In the genomic region with DNA sequence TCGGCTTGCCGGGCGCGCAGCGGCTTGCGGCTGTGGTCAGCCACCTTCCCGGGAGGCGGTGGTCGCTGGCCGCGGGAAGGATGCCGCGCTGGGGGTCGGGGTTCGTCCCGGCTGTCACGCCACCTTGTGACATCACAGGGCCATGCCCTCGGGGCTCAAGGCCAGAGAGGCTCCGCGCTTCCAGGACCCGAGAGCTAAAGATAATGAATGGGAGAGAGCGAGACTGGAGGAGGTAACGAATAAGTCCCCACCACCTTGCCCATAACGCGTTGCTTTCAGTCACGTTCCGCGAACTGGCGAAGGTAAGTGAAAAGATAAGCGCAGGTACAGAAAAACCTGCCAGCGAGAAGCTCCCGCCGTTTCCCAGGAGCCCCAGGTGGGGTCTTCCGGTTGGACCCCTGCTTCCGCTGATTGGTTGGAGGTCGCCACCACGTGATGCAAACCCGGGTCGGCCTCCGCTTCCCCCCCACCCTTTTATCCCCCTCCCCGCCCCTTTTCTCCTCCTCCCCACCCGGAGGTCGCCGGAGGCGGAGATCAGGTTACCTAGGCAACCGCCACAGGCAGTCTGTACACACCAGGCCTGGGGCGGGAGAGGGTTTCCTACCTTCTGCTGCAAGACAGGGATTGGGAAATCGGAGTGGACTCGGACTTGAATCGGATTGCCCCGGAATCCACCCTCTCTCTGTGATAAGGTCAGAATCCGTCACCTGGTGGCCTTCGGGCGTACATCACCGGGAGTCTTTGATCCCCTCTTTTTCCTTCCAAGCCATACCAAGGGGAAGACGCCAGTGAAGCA, we compare ENCODE assay signal across 1 cellular context.
TF ChIP-seq lines count a peak whose summit lies in the region.

TSS of gene LRRC9 (plus strand) at position 563 of the 796 bp plus-strand sequence.

TF ChIP-seq in WTC11, 78 proteins besides CTCF, POLR2A, EP300 and RAD21 (continued from another document):
- no peak for TF ChIP-seq ZNF396 (CRISPR knock-in tag; IDR thresholded peaks at IDR 0.05; ENCODE audit: borderline replicate concordance)
- peak; percentile 64; the same call in 1 of the 2 replicates for TF ChIP-seq ZNF532 (CRISPR knock-in tag; IDR thresholded peaks at IDR 0.05; ENCODE audit: borderline replicate concordance)
- TF ChIP-seq FOXP1 (CRISPR knock-in tag; IDR thresholded peaks at IDR 0.05; ENCODE audit: borderline replicate concordance), result peak; percentile 91
